ENCODE assay signal across 15 cellular contexts in genomic region chr20:10597637-10598036, GRCh38.
DNase-seq lines count a peak whose midpoint lies in the region; ATAC-seq and TF ChIP-seq lines count a peak whose summit lies in the region.
"Had no signal": no experiment of that assay in that cellular context is flagged by ENCODE, and none has a peak within 500 bp of the region (broad histone marks: within the 10 kb centered on the region; RNA-seq: fewer than 3 reads in every experiment).

No MANE protein-coding gene starts in this region.

- H3K9me3 ChIP-seq in SJSA1 (replicated peaks) (no peaks in the 10 kb centered on the region), stomach (no peaks in the 10 kb centered on the region)
- H3K9me3 ChIP-seq: HAP-1 had no signal

- H3K27ac ChIP-seq in SJSA1 (peak overlapping the region; percentile 91), foreskin keratinocyte (peak overlapping the region; percentile 96), stomach (peak overlapping the region in 3 of 5 donors; percentile 38 to 76 (median 58))

- TF ChIP-seq POLR2A in stomach (IDR thresholded peaks at IDR 0.05) = no peak

- ATAC-seq in foreskin keratinocyte (no peak), HG03175 (IDR thresholded peaks at IDR 0.05; ENCODE audit: unreplicated experiment) (no peak)

- TF ChIP-seq CTCF in HFFc6 (IDR thresholded peaks at IDR 0.05) (no peak), foreskin keratinocyte (conservative IDR thresholded peaks at IDR 0.05) (no peak), stomach (IDR thresholded peaks at IDR 0.05) (no peak)

- intact Hi-C loops in stomach (cut with DNase I; ENCODE audit: low total_unique reads) (no loop called here), head of caudate nucleus (cut with DNase I) (no loop called here)

- TF ChIP-seq EP300 in stomach (IDR thresholded peaks at IDR 0.05) = no peak

- H3K4me1 ChIP-seq in SJSA1 (replicated peaks) = peaks cover 38% of the 10 kb centered on the region
- H3K4me1 ChIP-seq in foreskin keratinocyte = peaks cover 38% of the 10 kb centered on the region
- peaks cover 0 to 44% (median 26%) of the 10 kb centered on the region in 4 donors for H3K4me1 ChIP-seq in stomach

- no peak overlapping the region for H3K4me3 ChIP-seq in SJSA1
- no peak overlapping the region for H3K4me3 ChIP-seq in stomach
- H3K4me3 ChIP-seq: HAP-1 had no signal

- H3K36me3 ChIP-seq in SJSA1 = no peaks in the 10 kb centered on the region
- H3K36me3 ChIP-seq in stomach = no peaks in the 10 kb centered on the region
- H3K36me3 ChIP-seq: HAP-1 had no signal

- DNase-seq in HFFc6 (no peak), SJSA1 (ENCODE audit: low read depth in 1 of 2, low spot score in 2 of 2) (peak in 1 of 2 experiments; percentile 39), foreskin keratinocyte (no peak), stomach (no peak), NCI-H2171 (lab: John Stamatoyannopoulos, UW) (no peak), head of caudate nucleus (no peak)
- DNase-seq: DMS79, NCI-H1092 treated with DMSO at 0.1 percent for 48 hours, NCI-H2081 treated with DMSO at 0.1 percent for 48 hours, NCI-H510A treated with DMSO at 0.1 percent for 48 hours, NCI-H774, SHP77 treated with DMSO at 0.1 percent for 48 hours had no signal

- 45 to 100% (median 91%) methylated on average over 1 of the region's 1 CpG for WGBS in stomach, 5 donors

- H3K27me3 ChIP-seq in SJSA1 (replicated peaks) (no peaks in the 10 kb centered on the region), foreskin keratinocyte (no peaks in the 10 kb centered on the region), stomach (no peaks in the 10 kb centered on the region)

- no peaks in the 10 kb centered on the region for H3K9me3 Mint-ChIP-seq in HFFc6

- H3K27me3 Mint-ChIP-seq in HFFc6 (ENCODE audit: insufficient read depth) = no peaks in the 10 kb centered on the region; the same call in 1 of the 2 replicates

- peak overlapping the region; percentile 84 for H3K27ac Mint-ChIP-seq in HFFc6

- H3K4me3 Mint-ChIP-seq in HFFc6 = peak overlapping the region; percentile 81; the same call in 1 of the 2 replicates
- H3K4me3 Mint-ChIP-seq: CD14-positive monocyte had no signal

- peaks cover 66% of the 10 kb centered on the region for H3K4me1 Mint-ChIP-seq in HFFc6 (ENCODE audit: low read depth)

- peaks cover 26% of the 10 kb centered on the region for H3K36me3 Mint-ChIP-seq in HFFc6 (ENCODE audit: low read depth)
